8 cellular contexts compared by ENCODE assay signal in genomic region chr7:66825538-66825937, GRCh38.
DNase-seq lines count a peak whose midpoint lies in the region; ATAC-seq and TF ChIP-seq lines count a peak whose summit lies in the region.
"Not testable (repeated sequence)": the region's sequence is repeated elsewhere in the genome, so short reads cannot be mapped to it uniquely, and the experiment has no call there.

No MANE protein-coding gene starts in this region.

- not testable (repeated sequence) for H3K4me1 ChIP-seq in GM23338 (ENCODE audit: insufficient read depth)

- H3K4me2 ChIP-seq in GM23338, result not testable (repeated sequence)

- H3K4me1 Mint-ChIP-seq in GM23338; activated CD8-positive, alpha-beta memory T cell treated with anti-CD3 and anti-CD28 coated beads, Interleukin-2, amount 10 ng/mL, durations not matched to agents 7 days and 5 days: not testable (repeated sequence)

- H3K27ac Mint-ChIP-seq in GM23338; activated CD8-positive, alpha-beta memory T cell treated with anti-CD3 and anti-CD28 coated beads, Interleukin-2, amount 10 ng/mL, durations not matched to agents 7 days and 5 days: not testable (repeated sequence)

- H3K27me3 Mint-ChIP-seq in GM23338 (ENCODE audit: insufficient read depth, low read depth, poor library complexity); activated CD8-positive, alpha-beta memory T cell treated with anti-CD3 and anti-CD28 coated beads, Interleukin-2, amount 10 ng/mL, durations not matched to agents 7 days and 5 days: not testable (repeated sequence)

- TF ChIP-seq CTCF in GM23338 (conservative IDR thresholded peaks at IDR 0.05; ENCODE audit: low read depth in 2 of 2), result peak; percentile 67 to 82

- not testable (repeated sequence) for H3K9me2 ChIP-seq in GM23338 (ENCODE audit: insufficient read depth)

- not testable (repeated sequence) for H3K36me3 Mint-ChIP-seq in GM23338 (ENCODE audit: low read depth); activated CD8-positive, alpha-beta memory T cell treated with anti-CD3 and anti-CD28 coated beads, Interleukin-2, amount 10 ng/mL, durations not matched to agents 7 days and 5 days

- H4K20me1 ChIP-seq in GM23338 (replicated peaks; ENCODE audit: insufficient read depth), result not testable (repeated sequence)

- not testable (repeated sequence) for H3K27me3 ChIP-seq in GM23338 (ENCODE audit: insufficient read depth)

- peak; percentile 91 for ATAC-seq in GM23338
- peak; percentile 36 for ATAC-seq in activated CD8-positive, alpha-beta memory T cell treated with anti-CD3 and anti-CD28 coated beads, Interleukin-2, amount 10 ng/mL, durations not matched to agents 7 days and 5 days

- not testable (repeated sequence) for H3K36me3 ChIP-seq in GM23338 (ENCODE audit: insufficient read depth)

- H3F3A ChIP-seq in GM23338 (replicated peaks; ENCODE audit: low read depth), result not testable (repeated sequence)

- not testable (repeated sequence) for H3K27ac ChIP-seq in GM23338 (ENCODE audit: low read depth)

- CTCF ChIA-PET in activated CD8-positive, alpha-beta memory T cell treated with anti-CD3 and anti-CD28 coated beads, Interleukin-2, amount 10 ng/mL, durations not matched to agents 7 days and 5 days (lab: Charles Lee), result not testable (repeated sequence)

- not testable (repeated sequence) for H2AFZ ChIP-seq in GM23338

- H3K4me3 ChIP-seq in GM23338, result not testable (repeated sequence)

- DNase-seq in AML-193 (lab: John Stamatoyannopoulos, UW) (peak; percentile 63 to 70), GM23338 (ENCODE audit: low spot score) (peak; percentile 84), NCI-H146 (lab: John Stamatoyannopoulos, UW) (peak; percentile 27), SHP77 (lab: John Stamatoyannopoulos, UW) (peak; percentile 28 to 39), dermis microvascular lymphatic vessel endothelial cell (ENCODE audit: low read depth in 2 of 2) (peak; percentile 11 to 49), kidney tubule cell (ENCODE audit: low spot score) (peak; percentile 54)
- DNase-seq in activated CD8-positive, alpha-beta memory T cell treated with anti-CD3 and anti-CD28 coated beads, Interleukin-2, amount 10 ng/mL, durations not matched to agents 7 days and 5 days, result peak; percentile 46
- DNase-seq in stimulated activated CD4-positive, alpha-beta T cell treated with anti-CD3 and anti-CD28 coated beads, Interleukin-15, amount 100 ng/mL, for 48 hours (ENCODE audit: low read depth in 2 of 2), result peak; percentile 29 to 39

- H3K4me3 Mint-ChIP-seq in GM23338; activated CD8-positive, alpha-beta memory T cell treated with anti-CD3 and anti-CD28 coated beads, Interleukin-2, amount 10 ng/mL, durations not matched to agents 7 days and 5 days: not testable (repeated sequence)

- H3K79me2 ChIP-seq in GM23338 (replicated peaks; ENCODE audit: insufficient read depth), result not testable (repeated sequence)

- peaks cover 13% of the 10 kb centered on the region for H3K9me3 Mint-ChIP-seq in GM23338
- H3K9me3 Mint-ChIP-seq in activated CD8-positive, alpha-beta memory T cell treated with anti-CD3 and anti-CD28 coated beads, Interleukin-2, amount 10 ng/mL, durations not matched to agents 7 days and 5 days (ENCODE audit: low read depth), result not testable (repeated sequence)

Comparison
In these comparisons a context has a peak if more than half of its experiments do, and no peak if none do; other contexts are left out.
1. DNase-seq: peak in every context shown above with its lines; median percentile 84 in GM23338; 66 in AML-193; 54 in kidney tubule cell; 46 in activated CD8-positive, alpha-beta memory T cell treated with anti-CD3 and anti-CD28 coated beads, Interleukin-2, amount 10 ng/mL, durations not matched to agents 7 days and 5 days; 34 in stimulated activated CD4-positive, alpha-beta T cell treated with anti-CD3 and anti-CD28 coated beads, Interleukin-15, amount 100 ng/mL, for 48 hours; 34 in SHP77; 30 in dermis microvascular lymphatic vessel endothelial cell; 27 in NCI-H146.